Comparison of ENCODE assay signal across 12 cellular contexts in the genomic region with DNA sequence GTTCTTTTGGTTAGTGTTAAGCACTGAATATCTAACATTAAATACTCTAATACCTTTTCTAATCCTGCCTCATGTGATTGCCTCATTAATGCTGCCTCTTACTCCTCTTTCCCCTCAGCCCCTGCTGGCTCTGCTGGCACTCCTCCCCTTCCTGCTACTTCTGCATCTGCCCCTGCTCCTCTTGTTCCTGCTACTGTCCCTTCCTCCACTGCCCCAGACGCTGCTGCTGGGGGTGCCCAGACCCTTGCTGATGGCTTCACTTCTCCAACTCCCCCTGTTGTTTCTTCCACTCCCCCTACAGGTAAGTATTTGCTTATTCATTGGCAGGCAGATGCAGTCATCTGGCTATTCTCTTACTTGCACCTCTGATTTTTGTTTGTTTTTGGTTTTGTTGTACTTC.
DNase-seq lines count a peak whose midpoint lies in the region; TF ChIP-seq lines count a peak whose summit lies in the region.
"Had no signal": no experiment of that assay in that cellular context is flagged by ENCODE, and none has a peak within 500 bp of the region (broad histone marks: within the 10 kb centered on the region; RNA-seq: fewer than 3 reads in every experiment).

No MANE protein-coding gene starts in this region.

- TF ChIP-seq CTCF in epithelial cell of esophagus (IDR thresholded peaks at IDR 0.05; ENCODE audit: insufficient read depth, low read depth, low read length, missing control alignments) = peak; percentile 30
- TF ChIP-seq CTCF in osteoblast (IDR thresholded peaks at IDR 0.05; ENCODE audit: extremely low read depth, low read depth, low read length) = peak; percentile 18

- peak; percentile 8 for DNase-seq in DMS53 (lab: John Stamatoyannopoulos, UW)
- DNase-seq in DMS53 treated with DMSO at 0.1 percent for 48 hours (lab: John Stamatoyannopoulos, UW; ENCODE audit: unreplicated experiment) = no peak
- DNase-seq in NCI-H82 (lab: John Stamatoyannopoulos, UW) = peak; percentile 60
- no peak for DNase-seq in epithelial cell of esophagus (ENCODE audit: low read depth)
- DNase-seq in osteoblast (ENCODE audit: insufficient read length, low spot score, missing footprints) = no peak
- DNase-seq in G401 (ENCODE audit: low spot score) = no peak
- no peak for DNase-seq in stimulated activated CD4-positive, alpha-beta T cell treated with anti-CD3 and anti-CD28 coated beads, Interleukin-4, amount 100 ng/mL, for 1 hour
- DNase-seq in NCI-H187 (lab: John Stamatoyannopoulos, UW) = no peak
- DNase-seq: activated effector memory CD4-positive, alpha-beta T cell treated with Interleukin-2 at 50 U/mL for 16 hours; effector CD4-positive, alpha-beta T cell; NK-92 treated with Interleukin-12 subunit alpha and Interleukin-12 subunit beta, amount 100 ng/mL, for 24 hours; posterior cingulate gyrus had no signal

- H3K4me3 ChIP-seq in epithelial cell of esophagus (ENCODE audit: low read length) (no peak overlapping the region), osteoblast (ENCODE audit: insufficient read depth, low read length) (no peak overlapping the region)

- no peak overlapping the region for H3K4me2 ChIP-seq in osteoblast (ENCODE audit: insufficient read depth, low read length)

- H3K27me3 ChIP-seq in osteoblast (ENCODE audit: insufficient read depth, low read length) = no peaks in the 10 kb centered on the region

- H3K9me3 ChIP-seq in osteoblast (ENCODE audit: low read depth, low read length) = no peaks in the 10 kb centered on the region

- peaks cover 10% of the 10 kb centered on the region for H3K4me1 ChIP-seq in osteoblast (ENCODE audit: insufficient read depth, low read length)

- H3K27ac ChIP-seq in osteoblast (ENCODE audit: low read depth, low read length) = no peak overlapping the region

- H4K20me1 ChIP-seq in osteoblast (ENCODE audit: insufficient read depth, low read length) = no peaks in the 10 kb centered on the region

- in situ Hi-C loops in G401 (cut with HindIII; ENCODE audit: low sequenced_read_pairs) = no loop called here

- peaks cover 36% of the 10 kb centered on the region for H3K36me3 ChIP-seq in osteoblast (ENCODE audit: insufficient read depth, low read length)

- peaks cover 18% of the 10 kb centered on the region for H3K79me2 ChIP-seq in osteoblast (ENCODE audit: insufficient read depth, low read length)

- H2AFZ ChIP-seq in osteoblast (ENCODE audit: low read length) = no peak overlapping the region

Comparison
In these comparisons a context has a peak if more than half of its experiments do, and no peak if none do; other contexts are left out.
1. DNase-seq: peak in DMS53 (single experiment) and NCI-H82 (single experiment); none in DMS53 treated with DMSO at 0.1 percent for 48 hours (single experiment), epithelial cell of esophagus (single experiment), osteoblast (single experiment), G401 (single experiment), stimulated activated CD4-positive, alpha-beta T cell treated with anti-CD3 and anti-CD28 coated beads, Interleukin-4, amount 100 ng/mL, for 1 hour (single experiment) and NCI-H187 (0 of 2).